1 cellular context compared by ENCODE assay signal in the genomic region with DNA sequence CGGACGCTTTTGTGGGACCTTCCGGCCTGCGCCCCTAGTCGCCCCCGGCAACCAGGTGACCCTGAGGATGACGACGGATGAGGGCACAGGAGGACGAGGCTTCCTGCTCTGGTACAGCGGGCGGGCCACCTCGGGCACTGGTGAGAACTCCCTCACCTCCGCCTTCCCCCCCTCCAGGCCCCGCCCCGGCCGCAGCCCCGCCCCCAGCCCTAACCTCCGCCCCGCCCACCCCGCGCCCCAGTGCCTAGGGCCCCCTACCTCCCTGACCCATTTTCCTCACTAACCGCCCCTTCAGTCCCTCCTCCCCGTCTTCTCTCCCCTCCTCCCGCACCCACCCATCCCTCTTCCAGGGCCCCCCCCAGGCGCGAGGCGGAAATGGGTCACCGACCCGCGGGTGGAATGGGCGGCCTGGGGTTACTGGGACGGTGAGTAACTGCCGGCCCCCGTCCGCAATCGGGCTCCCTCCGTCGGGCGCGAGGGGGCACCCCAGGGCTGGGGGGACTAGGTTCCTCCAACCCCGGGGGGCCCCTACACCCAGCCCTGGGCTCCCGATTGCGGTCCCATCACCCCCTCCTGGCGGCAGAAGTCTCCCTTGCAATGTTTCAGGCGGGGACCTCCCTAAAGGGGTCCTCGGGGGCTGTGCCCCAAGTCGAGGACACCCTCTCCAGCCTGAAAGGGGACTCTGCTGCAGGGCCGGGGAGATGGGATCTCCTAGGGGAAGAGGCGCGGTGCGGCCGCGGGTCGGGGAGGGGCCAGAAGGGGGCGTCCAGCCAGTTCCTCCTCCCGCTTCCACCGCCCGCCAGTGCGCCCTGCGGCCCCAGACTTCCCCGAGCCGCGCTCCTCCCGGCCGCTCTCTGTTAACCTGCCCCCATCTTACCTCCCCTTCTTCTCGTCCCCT.
TF ChIP-seq lines count a peak whose summit lies in the region.

No MANE protein-coding gene starts in this region.

TF ChIP-seq in K562, 482 proteins besides CTCF, POLR2A, EP300 and RAD21 (continued from another document and continues in another):
- TF ChIP-seq POLR3G (IDR thresholded peaks at IDR 0.05; ENCODE audit: extremely low read depth, insufficient read length, insufficient replicate concordance) = no peak
- 0 out of 6 replicates have a peak, but pooled peaks of 1 of the 3 experiments have one; percentile 25 for TF ChIP-seq ZBTB11 (CRISPR knock-in tag; IDR thresholded peaks at IDR 0.05)
- no peak for TF ChIP-seq SRSF7 (optimal IDR thresholded peaks at IDR 0.05; ENCODE audit: low read depth, low read length)
- TF ChIP-seq ATF1 (CRISPR knock-in tag; IDR thresholded peaks at IDR 0.05) = no peak
- TF ChIP-seq ATF1 (tag; IDR thresholded peaks at IDR 0.05) = peak; percentile 52; the same call in 1 of the 2 replicates
- TF ChIP-seq MTA1 (IDR thresholded peaks at IDR 0.05; ENCODE audit: borderline replicate concordance) = peak; percentile 60; the same call in 1 of the 2 replicates
- TF ChIP-seq ZBTB5 (IDR thresholded peaks at IDR 0.05) = no peak
- peak; percentile 100 for TF ChIP-seq PHF21A (IDR thresholded peaks at IDR 0.05; ENCODE audit: borderline replicate concordance, low read depth)
- TF ChIP-seq MCM7 (IDR thresholded peaks at IDR 0.05) = no peak
- peak; percentile 33; the same call in 1 of the 2 replicates for TF ChIP-seq HNRNPL (IDR thresholded peaks at IDR 0.05; ENCODE audit: low read depth, low read length)
- no peak for TF ChIP-seq ZNF217 (CRISPR knock-in tag; IDR thresholded peaks at IDR 0.05)
- peak; percentile 73 for TF ChIP-seq ETV5 (CRISPR knock-in tag; IDR thresholded peaks at IDR 0.05; ENCODE audit: low read depth)
- TF ChIP-seq, protein P1, sequence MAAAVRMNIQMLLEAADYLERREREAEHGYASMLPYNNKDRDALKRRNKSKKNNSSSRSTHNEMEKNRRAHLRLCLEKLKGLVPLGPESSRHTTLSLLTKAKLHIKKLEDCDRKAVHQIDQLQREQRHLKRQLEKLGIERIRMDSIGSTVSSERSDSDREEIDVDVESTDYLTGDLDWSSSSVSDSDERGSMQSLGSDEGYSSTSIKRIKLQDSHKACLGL (CRISPR knock-in tag; IDR thresholded peaks at IDR 0.05; ENCODE audit: borderline replicate concordance, poor library complexity, severe bottlenecking) = no peak
- TF ChIP-seq MYC (IDR thresholded peaks at IDR 0.05; ENCODE audit: low read depth, low read length) = peak; percentile 87
- TF ChIP-seq MYC (CRISPR knock-in tag; IDR thresholded peaks at IDR 0.05; ENCODE audit: borderline replicate concordance, low read depth) = peak; percentile 56; the same call in 1 of the 2 replicates
- no peak for TF ChIP-seq ZNF668 (CRISPR knock-in tag; IDR thresholded peaks at IDR 0.05)
- TF ChIP-seq ZNF398 (CRISPR knock-in tag; IDR thresholded peaks at IDR 0.05) = no peak
- TF ChIP-seq ZNF134 (CRISPR knock-in tag; conservative IDR thresholded peaks at IDR 0.05) = no peak
- no peak for TF ChIP-seq POLR3A (IDR thresholded peaks at IDR 0.05; ENCODE audit: borderline replicate concordance, extremely low read depth, insufficient read depth, insufficient read length)
- no peak for TF ChIP-seq RNF219 (CRISPR knock-in tag; IDR thresholded peaks at IDR 0.05)
- TF ChIP-seq THRA (IDR thresholded peaks at IDR 0.05) = no peak
- peak in 1 of 2 experiments; percentile 56 for TF ChIP-seq AFF1 (IDR thresholded peaks at IDR 0.05; ENCODE audit: low read depth in 1 of 2, partially characterized antibody in 2 of 2)
- TF ChIP-seq, protein P2, sequence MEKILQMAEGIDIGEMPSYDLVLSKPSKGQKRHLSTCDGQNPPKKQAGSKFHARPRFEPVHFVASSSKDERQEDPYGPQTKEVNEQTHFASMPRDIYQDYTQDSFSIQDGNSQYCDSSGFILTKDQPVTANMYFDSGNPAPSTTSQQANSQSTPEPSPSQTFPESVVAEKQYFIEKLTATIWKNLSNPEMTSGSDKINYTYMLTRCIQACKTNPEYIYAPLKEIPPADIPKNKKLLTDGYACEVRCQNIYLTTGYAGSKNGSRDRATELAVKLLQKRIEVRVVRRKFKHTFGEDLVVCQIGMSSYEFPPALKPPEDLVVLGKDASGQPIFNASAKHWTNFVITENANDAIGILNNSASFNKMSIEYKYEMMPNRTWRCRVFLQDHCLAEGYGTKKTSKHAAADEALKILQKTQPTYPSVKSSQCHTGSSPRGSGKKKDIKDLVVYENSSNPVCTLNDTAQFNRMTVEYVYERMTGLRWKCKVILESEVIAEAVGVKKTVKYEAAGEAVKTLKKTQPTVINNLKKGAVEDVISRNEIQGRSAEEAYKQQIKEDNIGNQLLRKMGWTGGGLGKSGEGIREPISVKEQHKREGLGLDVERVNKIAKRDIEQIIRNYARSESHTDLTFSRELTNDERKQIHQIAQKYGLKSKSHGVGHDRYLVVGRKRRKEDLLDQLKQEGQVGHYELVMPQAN (IDR thresholded peaks at IDR 0.05; ENCODE audit: borderline replicate concordance) = peak; percentile 64
- no peak for TF ChIP-seq ZNF444 (CRISPR knock-in tag; IDR thresholded peaks at IDR 0.05)
- TF ChIP-seq FOSL1 (tag; conservative IDR thresholded peaks at IDR 0.05) = 0 out of 2 replicates have a peak, but pooled peaks have one; percentile 47
- TF ChIP-seq CSDE1 (IDR thresholded peaks at IDR 0.05) = no peak
- TF ChIP-seq HMG20A (CRISPR knock-in tag; conservative IDR thresholded peaks at IDR 0.05) = no peak
- peak; percentile 96 for TF ChIP-seq HDAC2 (IDR thresholded peaks at IDR 0.05)
